ENCODE assay signal across 9 cellular contexts in the genomic region with DNA sequence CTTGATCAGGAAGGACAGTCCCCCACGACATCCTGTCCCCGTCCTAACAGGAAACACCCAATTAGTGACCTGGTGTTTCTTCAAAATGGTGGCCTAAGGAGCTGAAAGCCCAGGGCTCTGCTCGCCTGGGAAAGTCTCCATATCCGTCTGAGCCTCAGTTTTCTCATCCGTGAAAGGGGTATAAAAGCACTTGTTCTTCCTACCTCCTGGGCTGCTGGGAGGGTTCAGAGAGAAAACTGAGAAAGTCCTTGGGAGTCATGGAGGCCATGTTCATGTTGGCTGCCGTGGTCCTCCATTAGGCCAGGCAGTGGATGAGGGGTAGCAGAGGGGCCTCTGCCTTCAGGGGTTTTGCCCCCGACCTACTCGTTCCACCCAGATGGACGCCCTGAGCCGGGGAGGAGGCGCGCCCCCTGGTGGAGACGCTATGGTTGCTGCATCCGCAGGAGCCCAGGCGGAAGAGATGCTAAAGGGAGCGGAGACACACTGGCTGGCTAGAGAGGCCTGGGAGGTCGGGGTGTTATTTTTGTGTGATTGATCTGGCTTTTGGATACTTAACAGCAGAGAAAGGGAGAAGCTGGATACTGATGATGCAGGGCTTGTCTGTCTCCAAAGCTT.
DNase-seq lines count a peak whose midpoint lies in the region; ATAC-seq and TF ChIP-seq lines count a peak whose summit lies in the region.
"Had no signal": no experiment of that assay in that cellular context is flagged by ENCODE, and none has a peak within 500 bp of the region (broad histone marks: within the 10 kb centered on the region; RNA-seq: fewer than 3 reads in every experiment).

No MANE protein-coding gene starts in this region.

- TF ChIP-seq POLR2A in vagina (IDR thresholded peaks at IDR 0.05) = no peak

- no peak overlapping the region for H3K4me3 Mint-ChIP-seq in GM23338
- H3K4me3 Mint-ChIP-seq: T-helper 1 cell treated with Interleukin-12 subunit alpha and Interleukin-12 subunit beta and Interleukin-4 antibody, amounts not matched to agents 30 μg/mL and 1 μg/mL, for 36 hours had no signal

- H3K4me3 ChIP-seq in GM23338 (no peak overlapping the region), dorsolateral prefrontal cortex (no peak overlapping the region), neuronal stem cell (ENCODE audit: low read length in 2 of 2) (no peak overlapping the region), vagina (no peak overlapping the region)

- H2BK15ac ChIP-seq in neuronal stem cell (ENCODE audit: low read length) = no peak overlapping the region

- H3K9me2 ChIP-seq in GM23338 (ENCODE audit: insufficient read depth) = no peaks in the 10 kb centered on the region

- DNase-seq in GM23338 (ENCODE audit: low spot score) (peak; percentile 78), dorsolateral prefrontal cortex (no peak), neuronal stem cell (ENCODE audit: low spot score) (peak; percentile 29), vagina (ENCODE audit: extremely low spot score in 2 of 2) (no peak), GF-D8 (lab: John Stamatoyannopoulos, UW) (no peak)
- peak; percentile 25 to 45 for DNase-seq in activated CD4-positive, alpha-beta T cell treated with anti-CD3 and anti-CD28 coated beads for 24 hours (ENCODE audit: low read depth in 2 of 2)

- H2BK12ac ChIP-seq in neuronal stem cell (ENCODE audit: low read length) = no peak overlapping the region

- H3K27ac ChIP-seq in GM23338 (ENCODE audit: low read depth) (no peak overlapping the region), dorsolateral prefrontal cortex (peak overlapping the region in 1 of 59 donors; percentile 11), neuronal stem cell (replicated peaks; ENCODE audit: low read length) (no peak overlapping the region), vagina (no peak overlapping the region)

- H3K18ac ChIP-seq in neuronal stem cell (ENCODE audit: low read length) = no peak overlapping the region

- H4K8ac ChIP-seq in neuronal stem cell (ENCODE audit: low read depth, low read length) = no peak overlapping the region

- no peaks in the 10 kb centered on the region for H3K4me1 Mint-ChIP-seq in GM23338

- H3F3A ChIP-seq in GM23338 (replicated peaks; ENCODE audit: low read depth) = no peaks in the 10 kb centered on the region

- no peak overlapping the region for H3K4ac ChIP-seq in neuronal stem cell (ENCODE audit: low read length)

- no peak overlapping the region for H3K23ac ChIP-seq in neuronal stem cell (ENCODE audit: low read depth, low read length, poor library complexity)

- no CpG with 5 or more reads among the region's 17 CpGs for WGBS in neuronal stem cell (ENCODE audit: extremely low coverage in 2 of 2, insufficient read length in 2 of 2, insufficient replicate concordance in 1 of 2), 2 donors

- no peak overlapping the region for H4K91ac ChIP-seq in neuronal stem cell (ENCODE audit: low read depth, low read length, poor library complexity)

- H3K27me3 ChIP-seq in GM23338 (ENCODE audit: insufficient read depth) (no peaks in the 10 kb centered on the region), dorsolateral prefrontal cortex (no peaks in the 10 kb centered on the region), neuronal stem cell (ENCODE audit: control insufficient read depth in 3 of 3, insufficient read depth in 3 of 3, low read depth in 1 of 3, low read length in 3 of 3) (no peaks in the 10 kb centered on the region), vagina (no peaks in the 10 kb centered on the region)

- H3K4me1 ChIP-seq in GM23338 (ENCODE audit: insufficient read depth) = no peaks in the 10 kb centered on the region
- no peaks in the 10 kb centered on the region for H3K4me1 ChIP-seq in neuronal stem cell (ENCODE audit: control insufficient read depth in 2 of 2, insufficient read depth in 1 of 2, low read depth in 1 of 2, low read length in 2 of 2)
- peaks cover 35% of the 10 kb centered on the region for H3K4me1 ChIP-seq in vagina

- H3K9ac ChIP-seq in neuronal stem cell (ENCODE audit: low read depth, low read length, poor library complexity) = no peak overlapping the region

- H3K36me3 Mint-ChIP-seq in GM23338 (ENCODE audit: low read depth) = no peaks in the 10 kb centered on the region; the same call in 2 of the 3 replicates

- no peaks in the 10 kb centered on the region for H4K20me1 ChIP-seq in GM23338 (replicated peaks; ENCODE audit: insufficient read depth)

- no peak overlapping the region for H3K14ac ChIP-seq in neuronal stem cell (ENCODE audit: low read length)

- ATAC-seq in GM23338 (peak; percentile 88), HG03108 (IDR thresholded peaks at IDR 0.05; ENCODE audit: unreplicated experiment) (no peak), GM18517 (IDR thresholded peaks at IDR 0.05; ENCODE audit: unreplicated experiment) (no peak)

- intact Hi-C loops in dorsolateral prefrontal cortex (cut with DNase I) = loop anchor here (5.0 to 10.0 kb wide), 2 partner anchors 141 to 146 kb away; no protein-coding TSS in a partner anchor
- intact Hi-C loops in vagina (cut with DNase I) = no loop called here

- H3K79me2 ChIP-seq in GM23338 (replicated peaks; ENCODE audit: insufficient read depth) = no peaks in the 10 kb centered on the region

- H3K4me2 ChIP-seq in GM23338 (no peak overlapping the region), neuronal stem cell (ENCODE audit: insufficient read depth, low read length, poor library complexity, severe bottlenecking) (no peak overlapping the region)

- peak overlapping the region; percentile 28; the same call in 1 of the 2 replicates for H3K27ac Mint-ChIP-seq in GM23338
- H3K27ac Mint-ChIP-seq: T-helper 1 cell treated with Interleukin-12 subunit alpha and Interleukin-12 subunit beta and Interleukin-4 antibody, amounts not matched to agents 30 μg/mL and 1 μg/mL, for 36 hours had no signal

- TF ChIP-seq CTCF in GM23338 (conservative IDR thresholded peaks at IDR 0.05; ENCODE audit: low read depth in 2 of 2) (peak; percentile 90 to 93), dorsolateral prefrontal cortex (IDR thresholded peaks at IDR 0.05 in 54 of 56, conservative IDR thresholded peaks at IDR 0.05 in 2 of 56; ENCODE audit: low read depth in 1 of 56, partially characterized antibody in 56 of 56) (peak in 54 of 56 donors; percentile 27 to 67 (median 54)), vagina (IDR thresholded peaks at IDR 0.05) (peak in 2 of 3 experiments; percentile 5 to 25)

- no peak overlapping the region for H2AK5ac ChIP-seq in neuronal stem cell (ENCODE audit: low read depth, low read length)

- H2AFZ ChIP-seq in GM23338 = no peak overlapping the region
- no peak overlapping the region for H2AFZ ChIP-seq in neuronal stem cell (ENCODE audit: low read length)

- no peak overlapping the region for H2BK120ac ChIP-seq in neuronal stem cell (ENCODE audit: low read depth, low read length)

- H2BK5ac ChIP-seq in neuronal stem cell (ENCODE audit: low read length) = no peak overlapping the region

- H3K27me3 Mint-ChIP-seq in GM23338 (ENCODE audit: insufficient read depth, low read depth, poor library complexity) = peaks cover 12% of the 10 kb centered on the region

- no peaks in the 10 kb centered on the region for H3K79me1 ChIP-seq in neuronal stem cell (ENCODE audit: low read depth, low read length)

- H3K9me3 ChIP-seq in neuronal stem cell (replicated peaks in 1 of 2; ENCODE audit: control insufficient read depth in 2 of 2, insufficient read depth in 1 of 2, low read depth in 1 of 2, low read length in 2 of 2) = peaks cover 0 to 1% of the 10 kb centered on the region in 2 donors
- no peaks in the 10 kb centered on the region for H3K9me3 ChIP-seq in vagina

- no peaks in the 10 kb centered on the region for H3K36me3 ChIP-seq in GM23338 (ENCODE audit: insufficient read depth)
- H3K36me3 ChIP-seq in neuronal stem cell (replicated peaks in 1 of 2; ENCODE audit: control insufficient read depth in 2 of 2, insufficient read depth in 2 of 2, low read length in 2 of 2) = no peaks in the 10 kb centered on the region
- H3K36me3 ChIP-seq in vagina = no peaks in the 10 kb centered on the region

- H3K9me3 Mint-ChIP-seq in GM23338 = no peaks in the 10 kb centered on the region; the same call in 2 of the 3 replicates
- H3K9me3 Mint-ChIP-seq: T-helper 1 cell treated with Interleukin-12 subunit alpha and Interleukin-12 subunit beta and Interleukin-4 antibody, amounts not matched to agents 30 μg/mL and 1 μg/mL, for 36 hours had no signal

TF ChIP-seq in GM23338, 12 proteins besides CTCF, POLR2A, EP300 and RAD21:
- no peak for TF ChIP-seq NANOG (IDR thresholded peaks at IDR 0.05; ENCODE audit: borderline replicate concordance)
- no peak for TF ChIP-seq EZH2 (IDR thresholded peaks at IDR 0.05; ENCODE audit: low read depth, unreplicated experiment)
- TF ChIP-seq EZH2phosphoT487 (IDR thresholded peaks at IDR 0.05; ENCODE audit: unreplicated experiment) = no peak
- TF ChIP-seq CREB1 (CRISPR knock-in tag; IDR thresholded peaks at IDR 0.05; ENCODE audit: low read depth) = 0 out of 2 replicates have a peak, but pooled peaks have one; percentile 9
TF ChIP-seq in GM23338: peak in this region for 1.

Comparison
In these comparisons a context has a peak if more than half of its experiments do, and no peak if none do; other contexts are left out.
1. DNase-seq: peak in GM23338 (single experiment), activated CD4-positive, alpha-beta T cell treated with anti-CD3 and anti-CD28 coated beads for 24 hours (2 of 2) and neuronal stem cell (single experiment); none in dorsolateral prefrontal cortex (0 of 10), vagina (0 of 2) and GF-D8 (single experiment).
2. CTCF ChIP-seq: peak in every context shown above with its lines; median percentile 92 in GM23338; 54 in dorsolateral prefrontal cortex; 15 in vagina.